Comparison of ENCODE assay signal across 16 cellular contexts in genomic region chr15:79433610-79434009, GRCh38. TPM values are rescaled to one million over a fixed set of nuclear protein-coding genes. Genes with fewer than 3 reads are reported as not detected.
DNase-seq lines count a peak whose midpoint lies in the region; FAIRE-seq and TF ChIP-seq lines count a peak whose summit lies in the region.
"Had no signal": no experiment of that assay in that cellular context is flagged by ENCODE, and none has a peak within 500 bp of the region (broad histone marks: within the 10 kb centered on the region; RNA-seq: fewer than 3 reads in every experiment).

No MANE protein-coding gene starts in this region.

- H3K9me3 ChIP-seq in HAP-1 (no peaks in the 10 kb centered on the region), astrocyte (ENCODE audit: insufficient read depth, low read depth, low read length) (no peaks in the 10 kb centered on the region), iPS-20b (ENCODE audit: insufficient read depth, low read depth, low read length) (no peaks in the 10 kb centered on the region)
- H3K9me3 ChIP-seq: ascending aorta, heart right ventricle had no signal

- H3K27me3 ChIP-seq in HAP-1 (ENCODE audit: low read depth) (peaks cover 54% of the 10 kb centered on the region), astrocyte (ENCODE audit: insufficient read depth, low read length) (peaks cover 45% of the 10 kb centered on the region), iPS-20b (ENCODE audit: insufficient read depth, low read length) (peaks cover 87% of the 10 kb centered on the region)
- H3K27me3 ChIP-seq: ascending aorta had no signal

- no peaks in the 10 kb centered on the region for H3K4me1 Mint-ChIP-seq in Calu3 (ENCODE audit: low read depth, unreplicated experiment)
- H3K4me1 Mint-ChIP-seq in astrocyte (ENCODE audit: low read depth, unreplicated experiment) = peaks cover 2% of the 10 kb centered on the region

- H3K27ac ChIP-seq in astrocyte (ENCODE audit: low read depth, low read length) (no peak overlapping the region), iPS-20b (ENCODE audit: low read length) (no peak overlapping the region), coronary artery (no peak overlapping the region)
- H3K27ac ChIP-seq: ascending aorta, heart right ventricle had no signal

- H3K36me3 ChIP-seq in HAP-1 (replicated peaks) = no peaks in the 10 kb centered on the region
- H3K36me3 ChIP-seq in astrocyte (ENCODE audit: insufficient read depth, low read length) = no peaks in the 10 kb centered on the region
- H3K36me3 ChIP-seq in iPS-20b (ENCODE audit: insufficient read depth, low read depth, low read length) = no peaks in the 10 kb centered on the region
- H3K36me3 ChIP-seq: ascending aorta, heart right ventricle had no signal

- H4K20me1 ChIP-seq in astrocyte (ENCODE audit: insufficient read depth, low read length) = peaks cover 31% of the 10 kb centered on the region

- H3K4me3 Mint-ChIP-seq in Calu3 (ENCODE audit: low read depth, unreplicated experiment) = no peak overlapping the region
- peak overlapping the region; percentile 14 for H3K4me3 Mint-ChIP-seq in astrocyte (ENCODE audit: unreplicated experiment)
- H3K4me3 Mint-ChIP-seq: activated CD4-positive, alpha-beta T cell treated with anti-CD3 and anti-CD28 coated beads for 36 hours had no signal

- TF ChIP-seq CTCF in Calu3 (IDR thresholded peaks at IDR 0.05; ENCODE audit: unreplicated experiment) (no peak), astrocyte (IDR thresholded peaks at IDR 0.05; ENCODE audit: insufficient read depth, low read depth, low read length) (no peak), coronary artery (IDR thresholded peaks at IDR 0.05) (no peak)

- in situ Hi-C loops in HAP-1 (cut with MboI; ENCODE audit: low sequenced_read_pairs) = no loop called here

- H3K27me3 Mint-ChIP-seq in Calu3 (ENCODE audit: unreplicated experiment) (peaks cover 72% of the 10 kb centered on the region), astrocyte (ENCODE audit: low read depth, unreplicated experiment) (peaks cover 58% of the 10 kb centered on the region)

- H3K36me3 Mint-ChIP-seq in Calu3 (ENCODE audit: insufficient read depth, unreplicated experiment) = peaks cover 7% of the 10 kb centered on the region
- H3K36me3 Mint-ChIP-seq in astrocyte (ENCODE audit: low read depth, unreplicated experiment) = no peaks in the 10 kb centered on the region

- H3K4me2 ChIP-seq in astrocyte (ENCODE audit: low read length) = peak overlapping the region; percentile 93

- H3K4me1 ChIP-seq in HAP-1 (no peaks in the 10 kb centered on the region), astrocyte (ENCODE audit: insufficient read depth, low read length) (peaks cover 14% of the 10 kb centered on the region), iPS-20b (ENCODE audit: insufficient read depth, low read length) (peaks cover 22% of the 10 kb centered on the region)

- H3K27ac Mint-ChIP-seq in Calu3 (ENCODE audit: unreplicated experiment) (no peak overlapping the region), astrocyte (ENCODE audit: unreplicated experiment) (no peak overlapping the region)
- H3K27ac Mint-ChIP-seq: activated CD4-positive, alpha-beta T cell treated with anti-CD3 and anti-CD28 coated beads for 36 hours; HFFc6 had no signal

- H2AFZ ChIP-seq in astrocyte (ENCODE audit: low read depth, low read length) = no peak overlapping the region

- peak; percentile 12 for DNase-seq in Calu3
- DNase-seq in HAP-1 (ENCODE audit: low spot score in 2 of 2) = peak; percentile 76 to 83
- no peak for DNase-seq in astrocyte (ENCODE audit: low read depth)
- no peak for DNase-seq in OCI-M1 (lab: John Stamatoyannopoulos, UW)
- DNase-seq in coronary artery (ENCODE audit: low spot score) = no peak
- no peak for DNase-seq in NCI-H1694 (lab: John Stamatoyannopoulos, UW)
- DNase-seq in stimulated activated CD4-positive, alpha-beta T cell treated with anti-CD3 and anti-CD28 coated beads, Interleukin-4, amount 100 ng/mL, for 4 hours = no peak
- DNase-seq: activated CD4-positive, alpha-beta T cell treated with anti-CD3 and anti-CD28 coated beads for 36 hours; activated naive CD4-positive, alpha-beta T cell treated with Interleukin-2 at 50 U/mL for 16 hours; AML-193; heart right ventricle; HFFc6; MV-4-11; T1000 had no signal

- no peaks in the 10 kb centered on the region for H3K79me2 ChIP-seq in astrocyte (ENCODE audit: insufficient read depth, low read length)

- H3K4me3 ChIP-seq in HAP-1 (no peak overlapping the region), astrocyte (ENCODE audit: insufficient read depth, low read depth, low read length) (no peak overlapping the region), iPS-20b (ENCODE audit: low read length) (peak overlapping the region; percentile 60; the same call in 1 of the 2 replicates), coronary artery (no peak overlapping the region)
- H3K4me3 ChIP-seq: heart right ventricle had no signal

- no TSS peak for BruUV-seq in Calu3 (replicated peaks; lab: Mats Ljungman, UMichigan)

- H3K9me3 Mint-ChIP-seq in Calu3 (ENCODE audit: low read depth, unreplicated experiment) (no peaks in the 10 kb centered on the region), astrocyte (ENCODE audit: unreplicated experiment) (no peaks in the 10 kb centered on the region)
- H3K9me3 Mint-ChIP-seq: HFFc6 had no signal

- H3K9ac ChIP-seq in astrocyte (ENCODE audit: low read length) (no peak overlapping the region), iPS-20b (ENCODE audit: low read depth, low read length) (no peak overlapping the region)

- intact Hi-C loops in Calu3 (cut with micrococcal nuclease; ENCODE audit: unreplicated experiment) = no loop called here

- CTCF ChIA-PET in Calu3 (lab: Charles Lee) = no interaction called here

- FAIRE-seq in astrocyte (lab: Jason Lieb, UNC) = no peak

RNA-seq across cellular contexts. Expression of gene MINAR1, which starts 1.5 kb away (rescaled TPM):
- total RNA-seq in Calu3 (2022) (2.2 and 2.4 TPM in 2 replicates), astrocyte (1.7 TPM in 2 replicates)

Comparison
In these comparisons a context has a peak if more than half of its experiments do, and no peak if none do; other contexts are left out.
1. DNase-seq: peak in Calu3 (single experiment) and HAP-1 (2 of 2); none in astrocyte (single experiment), OCI-M1 (single experiment), coronary artery (single experiment), NCI-H1694 (single experiment) and stimulated activated CD4-positive, alpha-beta T cell treated with anti-CD3 and anti-CD28 coated beads, Interleukin-4, amount 100 ng/mL, for 4 hours (0 of 2).